Comparison of ENCODE assay signal across 8 cellular contexts in the genomic region with DNA sequence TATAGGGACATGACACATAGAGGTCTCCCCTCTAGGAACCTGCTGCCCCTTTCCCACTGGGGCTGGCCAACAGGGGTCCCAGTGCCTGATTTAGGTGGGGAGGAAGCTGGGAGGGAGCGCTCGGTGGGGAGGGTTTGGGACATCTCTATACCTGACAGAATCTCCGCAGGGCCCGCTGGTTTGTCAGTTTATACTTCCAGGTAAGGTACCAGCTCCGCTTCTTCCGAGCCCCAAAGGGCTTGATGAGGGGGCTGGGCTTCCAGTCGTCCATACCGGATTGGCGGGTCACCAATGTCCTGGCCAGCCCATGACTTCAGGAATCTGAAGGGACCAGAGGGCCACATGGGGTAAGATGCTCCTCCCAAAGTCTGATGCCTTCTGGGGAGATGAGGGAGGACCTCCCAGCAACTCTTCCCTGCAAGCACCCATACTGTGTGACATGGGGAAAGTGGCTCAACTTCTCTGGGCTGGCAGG. TPM values are rescaled to one million over a fixed set of nuclear protein-coding genes. Genes with fewer than 3 reads are reported as not detected.
DNase-seq lines count a peak whose midpoint lies in the region; ATAC-seq and TF ChIP-seq lines count a peak whose summit lies in the region.

No MANE protein-coding gene starts in this region.

- no peaks in the 10 kb centered on the region for H3K9me3 Mint-ChIP-seq in progenitor cell of endocrine pancreas (ENCODE audit: low read depth)

- no peak for TF ChIP-seq POLR2A in esophagus muscularis mucosa (IDR thresholded peaks at IDR 0.05; ENCODE audit: low read depth)

- WGBS in esophagus muscularis mucosa: 35% methylated on average over 5 of the region's 9 CpGs

- H3F3A ChIP-seq in PC-3 (ENCODE audit: low read length, unreplicated experiment): no peaks in the 10 kb centered on the region

- peak overlapping the region; percentile 81 for H3K4me3 Mint-ChIP-seq in progenitor cell of endocrine pancreas (ENCODE audit: low read depth)

- H3K27me3 Mint-ChIP-seq in progenitor cell of endocrine pancreas: no peaks in the 10 kb centered on the region

- TF ChIP-seq EP300 in esophagus muscularis mucosa (IDR thresholded peaks at IDR 0.05): no peak

- POLR2A ChIA-PET in PC-3 (lab: Charles Lee; ENCODE audit: unreplicated experiment): no interaction called here

- H3K27me3 ChIP-seq in PC-3 (ENCODE audit: low read length) (no peaks in the 10 kb centered on the region), esophagus muscularis mucosa (no peaks in the 10 kb centered on the region)

- no peak overlapping the region for H3K27ac Mint-ChIP-seq in progenitor cell of endocrine pancreas

- TF ChIP-seq CTCF in PC-3 (conservative IDR thresholded peaks at IDR 0.05; ENCODE audit: low read depth, low read length): no peak
- TF ChIP-seq CTCF in esophagus muscularis mucosa (IDR thresholded peaks at IDR 0.05): no peak
- no peak for TF ChIP-seq CTCF in progenitor cell of endocrine pancreas (IDR thresholded peaks at IDR 0.05; ENCODE audit: unreplicated experiment)

- no peaks in the 10 kb centered on the region for H4K20me1 ChIP-seq in PC-3 (ENCODE audit: low read length)

- ATAC-seq in PC-3: peak; percentile 27
- no peak for ATAC-seq in HG03469 (IDR thresholded peaks at IDR 0.05; ENCODE audit: unreplicated experiment)

- H3K4me3 ChIP-seq in PC-3 (ENCODE audit: low read length) (peak overlapping the region; percentile 75), esophagus muscularis mucosa (peak overlapping the region; percentile 69 to 94 (median 82))

- H3K4me2 ChIP-seq in PC-3 (ENCODE audit: low read length): peak overlapping the region; percentile 86

- peak overlapping the region; percentile 92 for H2AFZ ChIP-seq in PC-3 (ENCODE audit: low read length)

- peak overlapping the region; percentile 95 for H3K9ac ChIP-seq in PC-3 (ENCODE audit: low read length)

- H3K9me3 ChIP-seq in PC-3 (ENCODE audit: low read length) (no peaks in the 10 kb centered on the region), esophagus muscularis mucosa (no peaks in the 10 kb centered on the region)

- H3K4me1 ChIP-seq in PC-3 (ENCODE audit: insufficient read depth, low read length): peaks cover 9% of the 10 kb centered on the region
- H3K4me1 ChIP-seq in esophagus muscularis mucosa: peaks cover 28 to 46% (median 32%) of the 10 kb centered on the region in 4 donors

- H3K27ac ChIP-seq in PC-3 (ENCODE audit: low read length) (peak overlapping the region; percentile 72), esophagus muscularis mucosa (replicated peaks in 1 of 4) (peak overlapping the region; percentile 79 to 84 (median 80))

- peaks cover 3% of the 10 kb centered on the region for H3K36me3 ChIP-seq in PC-3 (ENCODE audit: low read depth, low read length)
- H3K36me3 ChIP-seq in esophagus muscularis mucosa: peaks cover 10 to 42% (median 20%) of the 10 kb centered on the region in 4 donors

- intact Hi-C loops in PC-3 (cut with micrococcal nuclease) (loop anchor here (1.0 kb wide), 2 partner anchors 14 to 26 kb away; no protein-coding TSS in a partner anchor), esophagus muscularis mucosa (cut with DNase I) (no loop called here)

- H3K36me3 Mint-ChIP-seq in progenitor cell of endocrine pancreas (ENCODE audit: insufficient read depth): peaks cover 4% of the 10 kb centered on the region

- H3K4me1 Mint-ChIP-seq in progenitor cell of endocrine pancreas (ENCODE audit: low read depth): peaks cover 7% of the 10 kb centered on the region

- DNase-seq in GM03348 (ENCODE audit: low spot score): peak; percentile 29
- no peak for DNase-seq in PC-3
- DNase-seq in esophagus muscularis mucosa (ENCODE audit: extremely low spot score): no peak
- DNase-seq in progenitor cell of endocrine pancreas (ENCODE audit: low spot score, unreplicated experiment): no peak
- DNase-seq in amygdala (lab: John Stamatoyannopoulos, UW): no peak
- DNase-seq in anterior cingulate cortex (lab: John Stamatoyannopoulos, UW): no peak
- DNase-seq in Ammon's horn (ENCODE audit: low spot score): no peak

- peaks cover 23% of the 10 kb centered on the region for H3K79me2 ChIP-seq in PC-3 (ENCODE audit: low read length)

- no peaks in the 10 kb centered on the region for H3K9me2 ChIP-seq in PC-3 (replicated peaks; ENCODE audit: low read length)

- CTCF ChIA-PET in PC-3 (lab: Charles Lee): interaction anchor here (0.6 kb wide), 1 partner anchor 16 kb away, joined by 3 read pairs; no protein-coding TSS in a partner anchor

- TSS peak; percentile 67 for BruUV-seq in PC-3 (replicated peaks; lab: Mats Ljungman, UMichigan)

RNA-seq across cellular contexts. Expression of gene POMGNT1, which starts 0.6 kb away (rescaled TPM):
- total RNA-seq in PC-3 (2014; rRNA removed): 84.8 and 92.5 TPM in 2 replicates
- total RNA-seq in esophagus muscularis mucosa: 10 to 100 TPM; 31.6 to 47.2 (median 36.9) TPM
- total RNA-seq in progenitor cell of endocrine pancreas: 101 and 102 TPM in 2 replicates

RNA-seq across cellular contexts. Expression of gene LURAP1, which starts 5.5 kb away (rescaled TPM):
- 0.29 TPM in 1 of 2 replicates, not detected in the other for total RNA-seq in PC-3 (2014; rRNA removed)
- total RNA-seq in esophagus muscularis mucosa: 10 to 100 TPM in 3 of 4 donors, 1 to 10 TPM in 1; 3.5 to 13.0 (median 11.4) TPM
- 1.2 and 2.0 TPM in 2 replicates for total RNA-seq in progenitor cell of endocrine pancreas

RNA-seq across cellular contexts. Expression of gene P3R3URF, which starts 21.3 kb away (rescaled TPM):
- not detected in 2 replicates for total RNA-seq in PC-3 (2014; rRNA removed)
- not detected for total RNA-seq in esophagus muscularis mucosa
- total RNA-seq in progenitor cell of endocrine pancreas: not detected in 2 replicates

RNA-seq across cellular contexts. Expression of gene TSPAN1, which starts 22.7 kb away (rescaled TPM):
- 33.3 and 33.7 TPM in 2 replicates for total RNA-seq in PC-3 (2014; rRNA removed)
- total RNA-seq in esophagus muscularis mucosa: 1 to 10 TPM in 3 of 4 donors, under 1 TPM in 1; 0.83 to 1.6 (median 1.5) TPM
- 4.5 and 8.1 TPM in 2 replicates for total RNA-seq in progenitor cell of endocrine pancreas

RNA-seq across cellular contexts. Expression of gene RAD54L, which starts 50.0 kb away (rescaled TPM):
- 26.0 and 29.4 TPM in 2 replicates for total RNA-seq in PC-3 (2014; rRNA removed)
- total RNA-seq in esophagus muscularis mucosa: 1 to 10 TPM in 1 of 4 donors, not detected in 3; 1.2 TPM
- total RNA-seq in progenitor cell of endocrine pancreas: 17.0 and 17.3 TPM in 2 replicates
